In genomic region chr4:139050436-139050835, GRCh38 we compare ENCODE assay signal across 22 cellular contexts. TPM values are rescaled to one million over a fixed set of nuclear protein-coding genes. Genes with fewer than 3 reads are reported as not detected.
DNase-seq lines count a peak whose midpoint lies in the region; ATAC-seq, FAIRE-seq and TF ChIP-seq lines count a peak whose summit lies in the region.
"Had no signal": no experiment of that assay in that cellular context is flagged by ENCODE, and none has a peak within 500 bp of the region (broad histone marks: within the 10 kb centered on the region; RNA-seq: fewer than 3 reads in every experiment).

No MANE protein-coding gene starts in this region.

- TF ChIP-seq CTCF in cardiac muscle cell (IDR thresholded peaks at IDR 0.05; ENCODE audit: low read depth, low read length) (no peak), left ventricle myocardium inferior (IDR thresholded peaks at IDR 0.05; ENCODE audit: borderline replicate concordance) (no peak), fibroblast of villous mesenchyme (IDR thresholded peaks at IDR 0.05; ENCODE audit: insufficient read depth, low read depth, low read length) (no peak), HepG2 (CRISPR knock-in tag; IDR thresholded peaks at IDR 0.05) (no peak)

- H3K9me3 ChIP-seq in cardiac muscle cell (ENCODE audit: low read depth) (no peaks in the 10 kb centered on the region), left ventricle myocardium inferior (replicated peaks) (no peaks in the 10 kb centered on the region), HepG2 (ENCODE audit: low read length) (no peaks in the 10 kb centered on the region)
- H3K9me3 ChIP-seq: A549 had no signal

- BruUV-seq in HepG2 (replicated peaks; lab: Mats Ljungman, UMichigan): no TSS peak

- H3K36me3 ChIP-seq in cardiac muscle cell (peaks cover 6% of the 10 kb centered on the region), left ventricle myocardium inferior (peaks cover 46% of the 10 kb centered on the region), HepG2 (replicated peaks in 1 of 2; ENCODE audit: control insufficient read depth in 1 of 2, insufficient read depth in 2 of 2, low read length in 2 of 2) (peaks cover 6 to 28% of the 10 kb centered on the region in 2 experiments)

- no peak for ATAC-seq in activated CD4-positive, CD25-positive, alpha-beta regulatory T cell treated with anti-CD3 and anti-CD28 coated beads, Interleukin-2, amount 50 U/mL, for 24 hours
- ATAC-seq in HepG2: no peak
- ATAC-seq: A549; activated CD4-positive, alpha-beta T cell treated with anti-CD3 and anti-CD28 coated beads for 36 hours; right cardiac atrium had no signal

- TF ChIP-seq RAD21 in HepG2 (CRISPR knock-in tag; IDR thresholded peaks at IDR 0.05): no peak

- H3K4me2 ChIP-seq in HepG2 (ENCODE audit: low read depth, low read length): no peak overlapping the region
- H3K4me2 ChIP-seq: A549 had no signal

- 97% methylated on average over 2 of the region's 2 CpGs for WGBS in HepG2 (ENCODE audit: low lambda C conversion rate)

- CTCF ChIA-PET in HepG2 (lab: Yijun Ruan, JAX; ENCODE audit: low intra/inter-chr PET ratio, low total read pairs): no interaction called here

- DNase-seq in cardiac muscle cell (ENCODE audit: low read depth in 1 of 2, low spot score in 1 of 2): peak in 1 of 2 donors; percentile 52
- DNase-seq in left ventricle myocardium inferior: no peak
- DNase-seq in amniotic epithelial cell (ENCODE audit: low read depth): peak; percentile 43
- DNase-seq in fibroblast of villous mesenchyme (ENCODE audit: low read depth): peak; percentile 23
- DNase-seq in stromal cell of bone marrow (ENCODE audit: low read depth): peak; percentile 6
- DNase-seq in T-helper 2 cell: no peak
- no peak for DNase-seq in HepG2 (ENCODE audit: low spot score)
- DNase-seq: activated CD4-positive, alpha-beta T cell treated with anti-CD3 and anti-CD28 coated beads for 36 hours; activated CD8-positive, alpha-beta memory T cell treated with anti-CD3 and anti-CD28 coated beads, Interleukin-2, amount 50 U/mL, for 4 hours; activated gamma-delta T cell treated with Interleukin-2 at 50 U/mL for 16 hours; CD4-positive, alpha-beta memory T cell; cortex of kidney; hippocampal formation; NCI-H1048; NCI-H2081 treated with DMSO at 0.1 percent for 48 hours; NCI-H510A; SIG-M5 had no signal

- peaks cover 17% of the 10 kb centered on the region for H3K4me1 ChIP-seq in cardiac muscle cell (ENCODE audit: low read depth)
- H3K4me1 ChIP-seq in left ventricle myocardium inferior: peaks cover 28% of the 10 kb centered on the region
- no peaks in the 10 kb centered on the region for H3K4me1 ChIP-seq in HepG2 (ENCODE audit: insufficient read depth, low read length)

- no peak overlapping the region for H3K4me3 ChIP-seq in cardiac muscle cell
- no peak overlapping the region for H3K4me3 ChIP-seq in left ventricle myocardium inferior
- no peak overlapping the region for H3K4me3 ChIP-seq in fibroblast of villous mesenchyme (ENCODE audit: low read depth, low read length)
- H3K4me3 ChIP-seq in HepG2 (replicated peaks in 1 of 3; ENCODE audit: insufficient read depth in 1 of 3, low read depth in 2 of 3, low read length in 3 of 3): no peak overlapping the region
- H3K4me3 ChIP-seq: A549 had no signal

- no peak for FAIRE-seq in HepG2 (lab: Jason Lieb, UNC)
- FAIRE-seq: A549, urothelium cell line had no signal

- H3K27me3 ChIP-seq in cardiac muscle cell (no peaks in the 10 kb centered on the region), left ventricle myocardium inferior (ENCODE audit: low read depth) (no peaks in the 10 kb centered on the region), HepG2 (ENCODE audit: control insufficient read depth in 1 of 2, insufficient read depth in 2 of 2, low read length in 2 of 2) (no peaks in the 10 kb centered on the region)

- TF ChIP-seq EP300 in HepG2 (IDR thresholded peaks at IDR 0.05; ENCODE audit: low read depth in 2 of 2, low read length in 2 of 2) (no peak), HepG2 (CRISPR knock-in tag; IDR thresholded peaks at IDR 0.05; ENCODE audit: borderline replicate concordance) (no peak)

- H3K27ac ChIP-seq in cardiac muscle cell (peak overlapping the region; percentile 59), left ventricle myocardium inferior (replicated peaks) (no peak overlapping the region), HepG2 (ENCODE audit: extremely low read length, insufficient read depth, low read length) (no peak overlapping the region)
- H3K27ac ChIP-seq: A549, epithelial cell of prostate had no signal

- intact Hi-C loops in left ventricle myocardium inferior (cut with micrococcal nuclease) (no loop called here), HepG2 (cut with micrococcal nuclease; ENCODE audit: unreplicated experiment) (no loop called here)

- TF ChIP-seq POLR2A in HepG2 (IDR thresholded peaks at IDR 0.05; ENCODE audit: insufficient read depth in 1 of 2, low read depth in 2 of 2, low read length in 2 of 2): no peak

- no peak overlapping the region for H2AFZ ChIP-seq in HepG2 (ENCODE audit: low read length)

- in situ Hi-C loops in HepG2 (cut with HindIII; ENCODE audit: extremely low pct_ligation_motif_present, low pct_unique_long_range_greater_than_20kb): no loop called here

- no peaks in the 10 kb centered on the region for H3K79me2 ChIP-seq in HepG2 (ENCODE audit: insufficient read depth, low read length)

- no peaks in the 10 kb centered on the region for H4K20me1 ChIP-seq in HepG2 (ENCODE audit: insufficient read depth, low read length)

- POLR2A ChIA-PET in HepG2 (lab: Yijun Ruan, JAX): no interaction called here

- no peak overlapping the region for H3K9ac ChIP-seq in HepG2 (ENCODE audit: insufficient read depth, low read depth, low read length)

TF ChIP-seq in HepG2, 621 proteins besides CTCF, POLR2A, EP300 and RAD21:
- TF ChIP-seq KDM6A (CRISPR knock-in tag; IDR thresholded peaks at IDR 0.05; ENCODE audit: low read depth) (no peak), ZSCAN20 (CRISPR knock-in tag; IDR thresholded peaks at IDR 0.05; ENCODE audit: borderline replicate concordance) (no peak)

RNA-seq across cellular contexts. Expression of gene NOCT, which starts 34.9 kb away (rescaled TPM):
- total RNA-seq in cardiac muscle cell: 11.1 and 12.6 TPM in 2 replicates
- 2.5 and 4.7 TPM in 2 replicates for polyA plus RNA-seq in cardiac muscle cell
- total RNA-seq in left ventricle myocardium inferior: 8.4 TPM
- total RNA-seq in fibroblast of villous mesenchyme: 27.7 and 61.7 TPM in 2 replicates
- 11.0 and 13.1 TPM in 2 replicates for total RNA-seq in HepG2 (2016; rRNA removed; fragmentation: Illumina TruSeq; extraction: Trizol)
- total RNA-seq in HepG2 (2016; cell fraction: cytosol; rRNA removed; fragmentation: Illumina TruSeq; extraction: Trizol; ENCODE audit: low read depth): 7.4 and 7.7 TPM in 2 replicates
- total RNA-seq in HepG2 (2016; cell fraction: insoluble cytoplasmic fraction; rRNA removed; fragmentation: Illumina TruSeq; extraction: Trizol): 10.6 and 11.4 TPM in 2 replicates
- 8.1 and 8.3 TPM in 2 replicates for total RNA-seq in HepG2 (2016; cell fraction: membrane; rRNA removed; fragmentation: Illumina TruSeq; extraction: Trizol)
- 6.7 and 7.6 TPM in 2 replicates for total RNA-seq in HepG2 (2016; cell fraction: nucleus; rRNA removed; fragmentation: Illumina TruSeq; extraction: Trizol)
- polyA plus RNA-seq in HepG2 (2011; rRNA removed): 3.5 and 3.6 TPM in 2 replicates
- 1.7 and 1.8 TPM in 2 replicates for polyA plus RNA-seq in HepG2 (2011; cell fraction: cytosol; rRNA removed)
- polyA plus RNA-seq in HepG2 (2011; cell fraction: nucleus; rRNA removed): 3.6 and 4.8 TPM in 2 replicates
- polyA plus RNA-seq in HepG2 (2012): 5.3 and 6.0 TPM in 2 replicates
- 0.45 and 0.55 TPM in 2 replicates for polyA plus RNA-seq in HepG2 (2016; cell fraction: cytosol; fragmentation: Illumina TruSeq; extraction: Trizol; ENCODE audit: low read depth)
- 6.1 and 6.3 TPM in 2 replicates for polyA plus RNA-seq in HepG2 (2016; cell fraction: insoluble cytoplasmic fraction; fragmentation: Illumina TruSeq; extraction: Trizol; ENCODE audit: low read depth)
- polyA plus RNA-seq in HepG2 (2016; cell fraction: membrane; fragmentation: Illumina TruSeq; extraction: Trizol; ENCODE audit: low read depth): 1.7 and 2.1 TPM in 2 replicates
- polyA plus RNA-seq in HepG2 (2016; cell fraction: nucleus; fragmentation: Illumina TruSeq; extraction: Trizol; ENCODE audit: insufficient read depth, low read depth): 7.9 and 8.0 TPM in 2 replicates
- 9.5 and 10.1 TPM in 2 replicates for polyA minus RNA-seq in HepG2 (2011; rRNA and poly(A)+ RNA removed; ENCODE audit: low replicate concordance)
- polyA minus RNA-seq in HepG2 (2011; cell fraction: cytosol; rRNA and poly(A)+ RNA removed): 11.4 and 14.6 TPM in 2 replicates
- polyA minus RNA-seq in HepG2 (2011; cell fraction: nucleus; rRNA and poly(A)+ RNA removed): 6.4 and 12.3 TPM in 2 replicates

Comparison
In these comparisons a context has a peak if more than half of its experiments do, and no peak if none do; other contexts are left out.
1. DNase-seq: peak in amniotic epithelial cell (single experiment), fibroblast of villous mesenchyme (single experiment) and stromal cell of bone marrow (single experiment); none in left ventricle myocardium inferior (single experiment), T-helper 2 cell (0 of 5) and HepG2 (single experiment).